17 cellular contexts compared by ENCODE assay signal in genomic region chr5:13567819-13568218, GRCh38.
DNase-seq lines count a peak whose midpoint lies in the region; ATAC-seq, FAIRE-seq and TF ChIP-seq lines count a peak whose summit lies in the region.
"Had no signal": no experiment of that assay in that cellular context is flagged by ENCODE, and none has a peak within 500 bp of the region (broad histone marks: within the 10 kb centered on the region; RNA-seq: fewer than 3 reads in every experiment).

No MANE protein-coding gene starts in this region.

- peaks cover 32% of the 10 kb centered on the region for H3K4me1 ChIP-seq in PC-3 (ENCODE audit: insufficient read depth, low read length)
- no peaks in the 10 kb centered on the region for H3K4me1 ChIP-seq in osteoblast (ENCODE audit: insufficient read depth, low read length)
- H3K4me1 ChIP-seq in left ventricle myocardium inferior = no peaks in the 10 kb centered on the region
- no peaks in the 10 kb centered on the region for H3K4me1 ChIP-seq in thyroid gland
- H3K4me1 ChIP-seq: right lobe of liver had no signal

- peak; percentile 95 for DNase-seq in ELR (ENCODE audit: low read depth)
- peak; percentile 98 for DNase-seq in PC-3
- peak; percentile 92 for DNase-seq in epithelial cell of esophagus (ENCODE audit: low read depth)
- peak; percentile 78 for DNase-seq in osteoblast (ENCODE audit: insufficient read length, low spot score, missing footprints)
- DNase-seq in frontal cortex (ENCODE audit: low spot score in 2 of 2) = no peak
- DNase-seq in left ventricle myocardium inferior = no peak
- DNase-seq in thyroid gland = no peak
- DNase-seq: activated CD8-positive, alpha-beta memory T cell treated with anti-CD3 and anti-CD28 coated beads for 24 hours; activated naive CD4-positive, alpha-beta T cell treated with anti-CD3 and anti-CD28 coated beads, Interleukin-2, amount 10 ng/mL, durations not matched to agents 7 days and 5 days; CD8-positive, alpha-beta memory T cell; kidney; MM.1S; naive thymus-derived CD4-positive, alpha-beta T cell; NCI-H2171; right lobe of liver had no signal

- H3K36me3 ChIP-seq in PC-3 (ENCODE audit: low read depth, low read length) = peaks cover 3% of the 10 kb centered on the region; the same call in 1 of the 2 replicates
- H3K36me3 ChIP-seq in osteoblast (ENCODE audit: insufficient read depth, low read length) = no peaks in the 10 kb centered on the region
- H3K36me3 ChIP-seq in left ventricle myocardium inferior = no peaks in the 10 kb centered on the region
- H3K36me3 ChIP-seq in thyroid gland = no peaks in the 10 kb centered on the region
- H3K36me3 ChIP-seq: right lobe of liver had no signal

- H3K27ac ChIP-seq in PC-3 (ENCODE audit: low read length) (peak overlapping the region; percentile 95), osteoblast (ENCODE audit: low read depth, low read length) (peak overlapping the region; percentile 55), left ventricle myocardium inferior (replicated peaks) (no peak overlapping the region), thyroid gland (no peak overlapping the region)
- H3K27ac ChIP-seq: right lobe of liver had no signal

- POLR2A ChIA-PET in PC-3 (lab: Charles Lee; ENCODE audit: unreplicated experiment) = no interaction called here

- ATAC-seq in PC-3 = peak; percentile 85
- ATAC-seq in GM19351 (IDR thresholded peaks at IDR 0.05; ENCODE audit: unreplicated experiment) = no peak
- ATAC-seq: naive thymus-derived CD4-positive, alpha-beta T cell had no signal

- intact Hi-C loops in PC-3 (cut with micrococcal nuclease) = loop anchor here (2.0 to 10.0 kb wide), 3 partner anchors 39 to 533 kb away; no protein-coding TSS in a partner anchor
- intact Hi-C loops in left ventricle myocardium inferior (cut with micrococcal nuclease) = no loop called here
- intact Hi-C loops in thyroid gland (cut with DNase I) = no loop called here

- CTCF ChIA-PET in PC-3 (lab: Charles Lee) = no interaction called here

- H3K9me2 ChIP-seq in PC-3 (replicated peaks; ENCODE audit: low read length) = no peaks in the 10 kb centered on the region

- H3K9me3 ChIP-seq in PC-3 (ENCODE audit: low read length) (0 out of 2 replicates have a peak, but pooled peaks cover 6% of the 10 kb centered on the region), osteoblast (ENCODE audit: low read depth, low read length) (no peaks in the 10 kb centered on the region), left ventricle myocardium inferior (replicated peaks) (peaks cover 26% of the 10 kb centered on the region), thyroid gland (no peaks in the 10 kb centered on the region)
- H3K9me3 ChIP-seq: right lobe of liver had no signal

- peak overlapping the region; percentile 52 for H3K4me2 ChIP-seq in PC-3 (ENCODE audit: low read length)
- peak overlapping the region; percentile 12 for H3K4me2 ChIP-seq in osteoblast (ENCODE audit: insufficient read depth, low read length)

- peaks cover 12% of the 10 kb centered on the region for H3F3A ChIP-seq in PC-3 (ENCODE audit: low read length, unreplicated experiment)

- no peaks in the 10 kb centered on the region for H3K27me3 ChIP-seq in PC-3 (ENCODE audit: low read length)
- H3K27me3 ChIP-seq in osteoblast (ENCODE audit: insufficient read depth, low read length) = no peaks in the 10 kb centered on the region
- H3K27me3 ChIP-seq in left ventricle myocardium inferior (ENCODE audit: low read depth) = no peaks in the 10 kb centered on the region
- H3K27me3 ChIP-seq in thyroid gland = no peaks in the 10 kb centered on the region
- H3K27me3 ChIP-seq: right lobe of liver had no signal

- no TSS peak for BruUV-seq in PC-3 (replicated peaks; lab: Mats Ljungman, UMichigan)

- peak overlapping the region; percentile 75 for H3K9ac ChIP-seq in PC-3 (ENCODE audit: low read length)

- TF ChIP-seq POLR2A in thyroid gland (IDR thresholded peaks at IDR 0.05) = no peak

- H3K4me3 ChIP-seq in PC-3 (ENCODE audit: low read length) (no peak overlapping the region), epithelial cell of esophagus (ENCODE audit: low read length) (no peak overlapping the region), osteoblast (ENCODE audit: insufficient read depth, low read length) (no peak overlapping the region), left ventricle myocardium inferior (no peak overlapping the region), thyroid gland (replicated peaks in 1 of 3) (no peak overlapping the region)
- H3K4me3 ChIP-seq: right lobe of liver had no signal

- H4K20me1 ChIP-seq in PC-3 (ENCODE audit: low read length) (no peaks in the 10 kb centered on the region), osteoblast (ENCODE audit: insufficient read depth, low read length) (no peaks in the 10 kb centered on the region)

- no peak for TF ChIP-seq CTCF in PC-3 (conservative IDR thresholded peaks at IDR 0.05; ENCODE audit: low read depth, low read length)
- no peak for TF ChIP-seq CTCF in epithelial cell of esophagus (IDR thresholded peaks at IDR 0.05; ENCODE audit: insufficient read depth, low read depth, low read length, missing control alignments)
- TF ChIP-seq CTCF in osteoblast (IDR thresholded peaks at IDR 0.05; ENCODE audit: extremely low read depth, low read depth, low read length) = no peak
- no peak for TF ChIP-seq CTCF in left ventricle myocardium inferior (IDR thresholded peaks at IDR 0.05; ENCODE audit: borderline replicate concordance)
- no peak for TF ChIP-seq CTCF in thyroid gland (IDR thresholded peaks at IDR 0.05)

- FAIRE-seq in frontal cortex (lab: Jason Lieb, UNC) = no peak
- FAIRE-seq: colon, kidney had no signal

- no peak overlapping the region for H2AFZ ChIP-seq in PC-3 (ENCODE audit: low read length)
- no peak overlapping the region for H2AFZ ChIP-seq in osteoblast (ENCODE audit: low read length)

- no peaks in the 10 kb centered on the region for H3K79me2 ChIP-seq in PC-3 (ENCODE audit: low read length)
- no peaks in the 10 kb centered on the region for H3K79me2 ChIP-seq in osteoblast (ENCODE audit: insufficient read depth, low read length)

Comparison
In these comparisons a context has a peak if more than half of its experiments do, and no peak if none do; other contexts are left out.
1. DNase-seq: peak in ELR (single experiment), PC-3 (single experiment), epithelial cell of esophagus (single experiment) and osteoblast (single experiment); none in frontal cortex (0 of 2), left ventricle myocardium inferior (single experiment) and thyroid gland (0 of 2).
2. H3K27ac ChIP-seq: peak in PC-3 (single experiment) and osteoblast (single experiment); none in left ventricle myocardium inferior (single experiment) and thyroid gland (0 of 3).